ENCODE assay signal across 13 cellular contexts in genomic region chr4:131459430-131460101, GRCh38.
A peak's percentile ranks its signal among the peaks of the same experiment; 100 is the strongest.
DNase-seq lines count a peak whose midpoint lies in the region; ATAC-seq and TF ChIP-seq lines count a peak whose summit lies in the region.
"Had no signal": no experiment of that assay in that cellular context is flagged by ENCODE, and none has a peak within 500 bp of the region (broad histone marks: within the 10 kb centered on the region; RNA-seq: fewer than 3 reads in every experiment).

No MANE protein-coding gene starts in this region.

- H3K27me3 Mint-ChIP-seq in activated naive CD8-positive, alpha-beta T cell treated with anti-CD3 and anti-CD28 coated beads, Interleukin-2, amount 10 ng/mL, durations not matched to agents 7 days and 5 days: no peaks in the 10 kb centered on the region
- no peaks in the 10 kb centered on the region for H3K27me3 Mint-ChIP-seq in activated naive CD8-positive, alpha-beta T cell treated with anti-CD3 and anti-CD28 coated beads for 36 hours

- H3K27ac Mint-ChIP-seq in activated naive CD8-positive, alpha-beta T cell treated with anti-CD3 and anti-CD28 coated beads, Interleukin-2, amount 10 ng/mL, durations not matched to agents 7 days and 5 days: no peak overlapping the region
- H3K27ac Mint-ChIP-seq in activated naive CD8-positive, alpha-beta T cell treated with anti-CD3 and anti-CD28 coated beads for 36 hours: no peak overlapping the region

- DNase-seq in activated naive CD8-positive, alpha-beta T cell treated with anti-CD3 and anti-CD28 coated beads, Interleukin-2, amount 10 ng/mL, durations not matched to agents 7 days and 5 days: no peak
- no peak for DNase-seq in activated naive CD8-positive, alpha-beta T cell treated with anti-CD3 and anti-CD28 coated beads for 36 hours
- DNase-seq in OCI-M1 (lab: John Stamatoyannopoulos, UW) (peak; percentile 34), NCI-H345 treated with DMSO at 0.1 percent for 48 hours (lab: John Stamatoyannopoulos, UW; ENCODE audit: unreplicated experiment) (no peak), GF-D8 (lab: John Stamatoyannopoulos, UW) (no peak), HEK293T (ENCODE audit: extremely low spot score) (no peak), GM13977 (ENCODE audit: low spot score) (no peak)
- DNase-seq: head of caudate nucleus, KG1, left ventricle myocardium superior, upper lobe of left lung had no signal

- ATAC-seq in activated naive CD8-positive, alpha-beta T cell treated with anti-CD3 and anti-CD28 coated beads, Interleukin-2, amount 10 ng/mL, durations not matched to agents 7 days and 5 days (ENCODE audit: low read depth): peak; percentile 60
- ATAC-seq in HG03280 (IDR thresholded peaks at IDR 0.05; ENCODE audit: unreplicated experiment): peak; percentile 54
- ATAC-seq: left ventricle myocardium superior, Right ventricle myocardium inferior had no signal

- H3K4me3 Mint-ChIP-seq in activated naive CD8-positive, alpha-beta T cell treated with anti-CD3 and anti-CD28 coated beads, Interleukin-2, amount 10 ng/mL, durations not matched to agents 7 days and 5 days: no peak overlapping the region
- no peak overlapping the region for H3K4me3 Mint-ChIP-seq in activated naive CD8-positive, alpha-beta T cell treated with anti-CD3 and anti-CD28 coated beads for 36 hours

- H3K36me3 Mint-ChIP-seq in activated naive CD8-positive, alpha-beta T cell treated with anti-CD3 and anti-CD28 coated beads, Interleukin-2, amount 10 ng/mL, durations not matched to agents 7 days and 5 days: no peaks in the 10 kb centered on the region
- no peaks in the 10 kb centered on the region for H3K36me3 Mint-ChIP-seq in activated naive CD8-positive, alpha-beta T cell treated with anti-CD3 and anti-CD28 coated beads for 36 hours

- no peaks in the 10 kb centered on the region for H3K4me1 Mint-ChIP-seq in activated naive CD8-positive, alpha-beta T cell treated with anti-CD3 and anti-CD28 coated beads, Interleukin-2, amount 10 ng/mL, durations not matched to agents 7 days and 5 days
- no peaks in the 10 kb centered on the region for H3K4me1 Mint-ChIP-seq in activated naive CD8-positive, alpha-beta T cell treated with anti-CD3 and anti-CD28 coated beads for 36 hours

- CTCF ChIA-PET in HEK293T (lab: Yijun Ruan, JAX): no interaction called here

- in situ Hi-C loops in GM13977 (cut with MboI; ENCODE audit: low pct_unique_long_range_greater_than_20kb, low sequenced_read_pairs, unreplicated experiment): no loop called here

- POLR2A ChIA-PET in activated naive CD8-positive, alpha-beta T cell treated with anti-CD3 and anti-CD28 coated beads, Interleukin-2, amount 10 ng/mL, durations not matched to agents 7 days and 5 days (lab: Charles Lee): no interaction called here
- POLR2A ChIA-PET in HEK293T (lab: Yijun Ruan, JAX): no interaction called here

- no peaks in the 10 kb centered on the region for H3K9me3 Mint-ChIP-seq in activated naive CD8-positive, alpha-beta T cell treated with anti-CD3 and anti-CD28 coated beads, Interleukin-2, amount 10 ng/mL, durations not matched to agents 7 days and 5 days
- H3K9me3 Mint-ChIP-seq in activated naive CD8-positive, alpha-beta T cell treated with anti-CD3 and anti-CD28 coated beads for 36 hours: peaks cover 8% of the 10 kb centered on the region

- TF ChIP-seq CTCF in GM13977 (IDR thresholded peaks at IDR 0.05; ENCODE audit: extremely low read depth, insufficient read depth, missing control alignments): no peak

TF ChIP-seq in HEK293T, 16 proteins besides CTCF, POLR2A, EP300 and RAD21:
- TF ChIP-seq FOXM1 (IDR thresholded peaks at IDR 0.05; ENCODE audit: borderline replicate concordance): no peak
- TF ChIP-seq TARDBP (IDR thresholded peaks at IDR 0.05): no peak
- no peak for TF ChIP-seq ARNT (IDR thresholded peaks at IDR 0.05)
- no peak for TF ChIP-seq PKNOX1 (IDR thresholded peaks at IDR 0.05)
